ENCODE assay signal across 8 cellular contexts in genomic region chr4:47031011-47031678, GRCh38. TPM values are rescaled to one million over a fixed set of nuclear protein-coding genes. Genes with fewer than 3 reads are reported as not detected.
DNase-seq lines count a peak whose midpoint lies in the region; ATAC-seq and TF ChIP-seq lines count a peak whose summit lies in the region.

Gene GABRB1, plus strand, starts transcription at chr4:47031567.

- ATAC-seq in heart right ventricle (peak in 5 of 8 donors; percentile 40 to 62 (median 53)), omental fat pad (ENCODE audit: low FRiP score) (peak; percentile 31), HG03196 (IDR thresholded peaks at IDR 0.05; ENCODE audit: unreplicated experiment) (no peak)

- TF ChIP-seq CTCF in heart right ventricle (IDR thresholded peaks at IDR 0.05) (no peak), omental fat pad (IDR thresholded peaks at IDR 0.05) (no peak)

- H3K27ac ChIP-seq in angular gyrus (ENCODE audit: low read depth, low read length) = peak within 1 kb of the TSS; percentile 81
- H3K27ac ChIP-seq in heart right ventricle = peak within 1 kb of the TSS in 6 of 10 donors; percentile 5 to 80 (median 75)

- peaks cover 0 to 59% (median 15%) of the 10 kb centered on the region in 7 donors for H3K27me3 ChIP-seq in heart right ventricle

- peaks cover 0 to 15% (median 0%) of the 10 kb centered on the region in 9 donors for H3K4me1 ChIP-seq in heart right ventricle

- H3K36me3 ChIP-seq in heart right ventricle = no peaks in the 10 kb centered on the region

- H3K9me3 ChIP-seq in heart right ventricle = no peaks in the 10 kb centered on the region

- WGBS in heart right ventricle, 2 donors = 0 to 3% methylated on average over 20 of the region's 20 CpGs

- DNase-seq in D341Med (ENCODE audit: low spot score) (peak; percentile 60), NCI-H1694 treated with DMSO at 0.1 percent for 48 hours (lab: John Stamatoyannopoulos, UW) (peak; percentile 13), heart right ventricle (peak; percentile 24 to 58), omental fat pad (ENCODE audit: low spot score) (peak; percentile 25), OCI-M1 (lab: John Stamatoyannopoulos, UW) (no peak)
- no peak for DNase-seq in stimulated activated naive CD4-positive, alpha-beta T cell treated with Interleukin-2 at 50 U/mL for 16 hours (lab: John Stamatoyannopoulos, UW)

- H3K4me3 ChIP-seq in heart right ventricle = peak within 1 kb of the TSS; percentile 9 to 60 (median 53)

- intact Hi-C loops in heart right ventricle (cut with DNase I) = loop anchor here in 8 of 10 donors (5.0 to 10.0 kb wide), 6 partner anchors 96 to 354 kb away; no protein-coding TSS in a partner anchor

RNA-seq across cellular contexts. Expression of gene GABRB1, which starts in this region (rescaled TPM):
- total RNA-seq in heart right ventricle = 1 to 10 TPM; 1.4 to 9.9 (median 6.5) TPM
- polyA plus RNA-seq in heart right ventricle = under 1 TPM; 0.51 to 0.65 TPM
- under 1 TPM in 1 of 4 donors, not detected in 3; 0.28 TPM for total RNA-seq in omental fat pad

Comparison
In these comparisons a context has a peak if more than half of its experiments do, and no peak if none do; other contexts are left out.
1. Peak in DNase-seq and ATAC-seq in omental fat pad; RNA of the gene not detected or under 1 TPM.
2. DNase-seq: peak in D341Med (single experiment), NCI-H1694 treated with DMSO at 0.1 percent for 48 hours (single experiment) and heart right ventricle (2 of 2); none in stimulated activated naive CD4-positive, alpha-beta T cell treated with Interleukin-2 at 50 U/mL for 16 hours (single experiment) and OCI-M1 (single experiment).